Comparison of ENCODE assay signal across 5 cellular contexts in genomic region chr5:122761896-122762295, GRCh38. TPM values are rescaled to one million over a fixed set of nuclear protein-coding genes. Genes with fewer than 3 reads are reported as not detected.
DNase-seq lines count a peak whose midpoint lies in the region; ATAC-seq and TF ChIP-seq lines count a peak whose summit lies in the region.
"Not testable (repeated sequence)": the region's sequence is repeated elsewhere in the genome, so short reads cannot be mapped to it uniquely, and the experiment has no call there.

No MANE protein-coding gene starts in this region.

- POLR2A ChIA-PET in WTC11 (lab: Charles Lee) = interaction anchor here (0.7 kb wide), 2 partner anchors 438 to 1448 kb away, joined by 4 to 6 read pairs; no protein-coding TSS in a partner anchor

- DNase-seq in GM23248; H9; WTC11 (ENCODE audit: low spot score); neural crest cell (ENCODE audit: low read depth, low spot score); smooth muscle cell (lab: John Stamatoyannopoulos, UW; ENCODE audit: unreplicated experiment): not testable (repeated sequence)

- H3K9me3 Mint-ChIP-seq in H9, WTC11, neural crest cell: not testable (repeated sequence)

- not testable (repeated sequence) for ATAC-seq in WTC11

- H3K79me1 ChIP-seq in H9 (ENCODE audit: insufficient read depth, low read depth, low read length, poor library complexity, severe bottlenecking) = not testable (repeated sequence)

- H3K18ac ChIP-seq in H9 (ENCODE audit: insufficient read length, low read depth, low read length) = not testable (repeated sequence)

- H3K4me1 ChIP-seq in GM23248 (ENCODE audit: insufficient read depth); H9 (ENCODE audit: insufficient read depth, low read length); smooth muscle cell (ENCODE audit: low read depth): not testable (repeated sequence)

- not testable (repeated sequence) for H2BK5ac ChIP-seq in H9 (ENCODE audit: insufficient read length, low read length)

- H2AFZ ChIP-seq in GM23248 = 0 out of 2 replicates have a peak overlapping the region, but pooled peaks have one; percentile 29
- H2AFZ ChIP-seq in H9 (ENCODE audit: low read length) = not testable (repeated sequence)
- peak overlapping the region; percentile 8 for H2AFZ ChIP-seq in smooth muscle cell (ENCODE audit: low read depth)

- H3K4me3 Mint-ChIP-seq in H9, WTC11, neural crest cell: not testable (repeated sequence)

- not testable (repeated sequence) for TF ChIP-seq CTCF in H9 (conservative IDR thresholded peaks at IDR 0.05); WTC11 (IDR thresholded peaks at IDR 0.05); neural crest cell (conservative IDR thresholded peaks at IDR 0.05); smooth muscle cell (IDR thresholded peaks at IDR 0.05; ENCODE audit: borderline replicate concordance, insufficient read depth, poor library complexity, severe bottlenecking)

- H4K5ac ChIP-seq in H9 (ENCODE audit: insufficient read length, low read depth, low read length) = not testable (repeated sequence)

- H3K4me3 ChIP-seq in GM23248, smooth muscle cell: not testable (repeated sequence)

- not testable (repeated sequence) for H3K4me1 Mint-ChIP-seq in H9, neural crest cell
- peaks cover 11% of the 10 kb centered on the region for H3K4me1 Mint-ChIP-seq in WTC11

- not testable (repeated sequence) for H3F3A ChIP-seq in GM23248 (ENCODE audit: insufficient read depth); smooth muscle cell (ENCODE audit: low read depth)

- not testable (repeated sequence) for H3K9me2 ChIP-seq in GM23248 (ENCODE audit: insufficient read depth)

- not testable (repeated sequence) for H3K9ac ChIP-seq in GM23248; H9 (ENCODE audit: extremely low read depth, insufficient read length, low read length); smooth muscle cell (ENCODE audit: low read depth)

- H3K27ac Mint-ChIP-seq in H9 = 0 out of 7 replicates have a peak overlapping the region, but pooled peaks of 2 of the 3 experiments have one; percentile 47 to 57
- peak overlapping the region; percentile 24; the same call in 1 of the 2 replicates for H3K27ac Mint-ChIP-seq in WTC11
- H3K27ac Mint-ChIP-seq in neural crest cell (ENCODE audit: unreplicated experiment) = peak overlapping the region; percentile 35

- H3K27ac ChIP-seq in GM23248; H9 (ENCODE audit: insufficient read length, low read depth, low read length); smooth muscle cell (ENCODE audit: low read depth): not testable (repeated sequence)

- not testable (repeated sequence) for H3K23ac ChIP-seq in H9 (ENCODE audit: insufficient read length, low read depth, low read length)

- not testable (repeated sequence) for H4K91ac ChIP-seq in H9 (ENCODE audit: insufficient read length, low read depth, low read length)

- H3K27me3 Mint-ChIP-seq in H9 (ENCODE audit: low read depth); WTC11 (ENCODE audit: low read depth); neural crest cell (ENCODE audit: low read depth): not testable (repeated sequence)

- not testable (repeated sequence) for H2BK120ac ChIP-seq in H9 (ENCODE audit: low read depth, low read length, poor library complexity, severe bottlenecking)

- not testable (repeated sequence) for H3K36me3 ChIP-seq in GM23248 (ENCODE audit: low read depth); smooth muscle cell (ENCODE audit: low read depth)

- H3K56ac ChIP-seq in H9 (ENCODE audit: insufficient read length, low read depth, low read length) = not testable (repeated sequence)

- not testable (repeated sequence) for H3K27me3 ChIP-seq in GM23248 (replicated peaks; ENCODE audit: insufficient read depth); H9 (ENCODE audit: insufficient read depth, low read length); smooth muscle cell (ENCODE audit: low read depth)

- H2BK12ac ChIP-seq in H9 (ENCODE audit: insufficient read length, low read depth, low read length) = not testable (repeated sequence)

- H2BK20ac ChIP-seq in H9 (ENCODE audit: low read depth, low read length, poor library complexity, severe bottlenecking) = not testable (repeated sequence)

- not testable (repeated sequence) for H2BK15ac ChIP-seq in H9 (ENCODE audit: low read depth, low read length)

- not testable (repeated sequence) for H3K36me3 Mint-ChIP-seq in H9 (ENCODE audit: insufficient read depth in 1 of 3, low read depth in 3 of 3); WTC11; neural crest cell (ENCODE audit: low read depth)

- not testable (repeated sequence) for H3K23me2 ChIP-seq in H9 (ENCODE audit: insufficient read length, low read depth, low read length, poor library complexity, severe bottlenecking)

- 72 to 74% methylated on average over 5 of the region's 5 CpGs for WGBS in GM23248 (ENCODE audit: low coverage in 1 of 2, low lambda C conversion rate in 2 of 2, missing lambda C conversion rate in 2 of 2), 2 experiments
- no CpG with 5 or more reads among the region's 5 CpGs for WGBS in H9 (ENCODE audit: extremely low coverage, insufficient read length, low lambda C conversion rate)
- WGBS in smooth muscle cell (ENCODE audit: low lambda C conversion rate) = 88% methylated on average over 5 of the region's 5 CpGs

- H3K14ac ChIP-seq in H9 (ENCODE audit: insufficient read depth, low read length) = not testable (repeated sequence)

- not testable (repeated sequence) for H3T11ph ChIP-seq in H9 (ENCODE audit: low read length)

- not testable (repeated sequence) for H3K4ac ChIP-seq in H9 (ENCODE audit: low read depth, low read length)

- H4K8ac ChIP-seq in H9 (replicated peaks; ENCODE audit: insufficient read length, low read depth, low read length) = not testable (repeated sequence)

- H3K9me3 ChIP-seq in GM23248 (ENCODE audit: low read depth); H9 (ENCODE audit: control insufficient read depth, low read depth, low read length); smooth muscle cell (replicated peaks; ENCODE audit: low read depth): not testable (repeated sequence)

- CTCF ChIA-PET in WTC11 (lab: Charles Lee) = interaction anchor here (1.2 kb wide), 1 partner anchor 10 kb away, joined by 4 read pairs; no protein-coding TSS in a partner anchor

- H3K79me2 ChIP-seq in GM23248 (ENCODE audit: insufficient read depth); H9 (ENCODE audit: insufficient read depth, low read length); smooth muscle cell (ENCODE audit: low read depth): not testable (repeated sequence)

- H2AK5ac ChIP-seq in H9 (ENCODE audit: insufficient read length, low read length) = not testable (repeated sequence)

- H3K4me2 ChIP-seq in GM23248 (ENCODE audit: unreplicated experiment); H9 (ENCODE audit: insufficient read depth, insufficient read length, low read length); smooth muscle cell: not testable (repeated sequence)

- in situ Hi-C loops in GM23248 (cut with MboI) = not testable (repeated sequence)

- not testable (repeated sequence) for H4K20me1 ChIP-seq in GM23248 (ENCODE audit: insufficient read depth); H9 (ENCODE audit: control insufficient read depth, insufficient read depth, insufficient read length); smooth muscle cell (ENCODE audit: low read depth)

RNA-seq across cellular contexts. Expression of gene SNX2, which starts 13.0 kb away (rescaled TPM):
- total RNA-seq in GM23248 (2014; rRNA removed; shearing (Covaris generic)) = 39.1 and 56.5 TPM in 2 replicates
- polyA plus RNA-seq in GM23248 (2016; fragmentation: Nextera tagmentation; extraction: Ambion mirVana) (60.8 and 62.5 TPM in 2 replicates), smooth muscle cell (81.9 and 89.3 TPM in 2 replicates)
- total RNA-seq in H9 (2021) (62.6 and 63.0 TPM in 2 replicates), WTC11 (2021) (63.7 to 68.9 TPM (median 66.6 TPM) in 3 replicates), neural crest cell (72.7 and 75.6 TPM in 2 replicates), smooth muscle cell (70.1 and 88.4 TPM in 2 replicates)
